In genomic region chr2:86430368-86430767, GRCh38 we compare ENCODE assay signal across 36 cellular contexts. TPM values are rescaled to one million over a fixed set of nuclear protein-coding genes. Genes with fewer than 3 reads are reported as not detected.
DNase-seq lines count a peak whose midpoint lies in the region; ATAC-seq, FAIRE-seq and TF ChIP-seq lines count a peak whose summit lies in the region.
"Had no signal": no experiment of that assay in that cellular context is flagged by ENCODE, and none has a peak within 500 bp of the region (broad histone marks: within the 10 kb centered on the region; RNA-seq: fewer than 3 reads in every experiment).

No MANE protein-coding gene starts in this region.

- 38% methylated on average over 1 of the region's 1 CpG for WGBS in HepG2 (ENCODE audit: low lambda C conversion rate)
- WGBS in right lobe of liver (ENCODE audit: insufficient coverage, low coverage, low lambda C conversion rate, missing lambda C conversion rate): 100% methylated on average over 1 of the region's 1 CpG
- 13% methylated on average over 1 of the region's 1 CpG for WGBS in K562 (ENCODE audit: insufficient coverage, low coverage, missing lambda C conversion rate)

- H3K27me3 ChIP-seq in HepG2 (ENCODE audit: control insufficient read depth in 1 of 2, insufficient read depth in 2 of 2, low read length in 2 of 2) (peaks cover 1 to 32% of the 10 kb centered on the region in 2 experiments; a peak in 3 of 5 replicates), right lobe of liver (no peaks in the 10 kb centered on the region), K562 (ENCODE audit: control insufficient read depth in 2 of 2, insufficient read depth in 2 of 2, low read length in 2 of 2) (no peaks in the 10 kb centered on the region)
- H3K27me3 ChIP-seq: BE2C; BLaER1; BLaER1 treated with 17β-estradiol and CSF1 and Interleukin-3, amounts not matched to agents 10 nM and 100 nM had no signal

- H3K9me3 ChIP-seq in HepG2 (ENCODE audit: low read length): no peaks in the 10 kb centered on the region
- H3K9me3 ChIP-seq in right lobe of liver: no peaks in the 10 kb centered on the region
- no peaks in the 10 kb centered on the region for H3K9me3 ChIP-seq in HEK293 (ENCODE audit: control insufficient read depth, insufficient read depth, low read depth, low read length)
- H3K9me3 ChIP-seq in K562 (replicated peaks; ENCODE audit: control insufficient read depth, insufficient read depth, low read depth, low read length): no peaks in the 10 kb centered on the region
- H3K9me3 ChIP-seq: BE2C, Caco-2 had no signal

- ATAC-seq in HepG2 (no peak), right lobe of liver (no peak), WTC11 (no peak), K562 (no peak), HG02840 (IDR thresholded peaks at IDR 0.05; ENCODE audit: low FRiP score, unreplicated experiment) (no peak), HG03139 (IDR thresholded peaks at IDR 0.05; ENCODE audit: unreplicated experiment) (no peak)
- ATAC-seq: A549; CD8-positive, alpha-beta T cell had no signal

- no peak for TF ChIP-seq POLR2A in HepG2 (IDR thresholded peaks at IDR 0.05; ENCODE audit: insufficient read depth in 1 of 2, low read depth in 2 of 2, low read length in 2 of 2)
- no peak for TF ChIP-seq POLR2A in right lobe of liver (IDR thresholded peaks at IDR 0.05)
- TF ChIP-seq POLR2A in K562 (conservative IDR thresholded peaks at IDR 0.05): no peak

- H3K36me3 Mint-ChIP-seq in WTC11: no peaks in the 10 kb centered on the region
- H3K36me3 Mint-ChIP-seq: CD14-positive monocyte; CD4-positive, alpha-beta memory T cell; CD4-positive, CD25-positive, alpha-beta regulatory T cell; CD8-positive, alpha-beta T cell had no signal

- H3K9me1 ChIP-seq in K562 (ENCODE audit: control insufficient read depth, insufficient read depth, low read length): no peaks in the 10 kb centered on the region

- intact Hi-C loops in HepG2 (cut with micrococcal nuclease; ENCODE audit: unreplicated experiment) (no loop called here), right lobe of liver (cut with DNase I) (no loop called here), K562 (cut with micrococcal nuclease) (no loop called here)

- H3K4me1 ChIP-seq in HepG2 (ENCODE audit: insufficient read depth, low read length): no peaks in the 10 kb centered on the region
- no peaks in the 10 kb centered on the region for H3K4me1 ChIP-seq in right lobe of liver
- H3K4me1 ChIP-seq in HEK293 (ENCODE audit: control insufficient read depth, insufficient read depth, low read length): no peaks in the 10 kb centered on the region
- H3K4me1 ChIP-seq in K562 (replicated peaks in 1 of 2; ENCODE audit: control insufficient read depth in 2 of 2, insufficient read depth in 2 of 2, low read length in 2 of 2): no peaks in the 10 kb centered on the region
- H3K4me1 ChIP-seq: A549, BE2C, BLaER1, Caco-2 had no signal

- peaks cover 18% of the 10 kb centered on the region for H3K9me3 Mint-ChIP-seq in WTC11
- H3K9me3 Mint-ChIP-seq: CD8-positive, alpha-beta memory T cell had no signal

- in situ Hi-C loops in HepG2 (cut with HindIII; ENCODE audit: extremely low pct_ligation_motif_present, low pct_unique_long_range_greater_than_20kb) (no loop called here), K562 (cut with MboI) (no loop called here)

- H3K27ac ChIP-seq in HepG2 (ENCODE audit: extremely low read length, insufficient read depth, low read length) (no peak overlapping the region), right lobe of liver (no peak overlapping the region), HEK293 (ENCODE audit: extremely low read depth, low read depth, low read length) (no peak overlapping the region), K562 (ENCODE audit: extremely low read depth, low read depth, low read length) (no peak overlapping the region)
- H3K27ac ChIP-seq: 22Rv1; A549; BLaER1; BLaER1 treated with 17β-estradiol and CSF1 and Interleukin-3, amounts not matched to agents 10 nM and 100 nM; C4-2B had no signal

- DNase-seq in HepG2 (ENCODE audit: low spot score): no peak
- no peak for DNase-seq in right lobe of liver
- no peak for DNase-seq in WTC11 (ENCODE audit: low spot score)
- DNase-seq in K562 (ENCODE audit: extremely low read depth in 1 of 4, low spot score in 3 of 4): no peak
- DNase-seq in GF-D8 (lab: John Stamatoyannopoulos, UW): no peak
- DNase-seq: 8988T; ACHN; AML-193; BE2C; C1 segment of cervical spinal cord; Caco-2; Calu3; CD4-positive, alpha-beta memory T cell; CD4-positive, alpha-beta T cell; CD4-positive, CD25-positive, alpha-beta regulatory T cell; CD8-positive, alpha-beta memory T cell; CD8-positive, alpha-beta T cell; COR-L47; DMS 273 treated with DMSO at 0.1 percent for 48 hours; DMS153; DMS53; DMS79; DMS79 treated with DMSO at 0.1 percent for 48 hours; DND-41; EL had no signal

- H3K79me2 ChIP-seq in HepG2 (ENCODE audit: insufficient read depth, low read length) (no peaks in the 10 kb centered on the region), K562 (ENCODE audit: control insufficient read depth, insufficient read depth, low read length) (no peaks in the 10 kb centered on the region)

- no peak overlapping the region for H3K27ac Mint-ChIP-seq in WTC11
- H3K27ac Mint-ChIP-seq: B cell; CD14-positive monocyte; CD4-positive, alpha-beta memory T cell; CD4-positive, alpha-beta T cell; CD4-positive, CD25-positive, alpha-beta regulatory T cell; CD8-positive, alpha-beta memory T cell; CD8-positive, alpha-beta T cell had no signal

- H3K4me2 ChIP-seq in HepG2 (ENCODE audit: low read depth, low read length): no peak overlapping the region
- H3K4me2 ChIP-seq in K562 (ENCODE audit: insufficient read depth, low read length): no peak overlapping the region
- H3K4me2 ChIP-seq: A549; BLaER1; BLaER1 treated with 17β-estradiol and CSF1 and Interleukin-3, amounts not matched to agents 10 nM and 100 nM had no signal

- H3K9ac ChIP-seq in HepG2 (ENCODE audit: insufficient read depth, low read depth, low read length) (no peak overlapping the region), K562 (ENCODE audit: insufficient read depth in 1 of 2, low read depth in 2 of 2, low read length in 2 of 2) (no peak overlapping the region)
- H3K9ac ChIP-seq: BLaER1; BLaER1 treated with 17β-estradiol and CSF1 and Interleukin-3, amounts not matched to agents 10 nM and 100 nM had no signal

- H3K4me1 Mint-ChIP-seq in WTC11: 0 out of 2 replicates have a peak, but pooled peaks cover 3% of the 10 kb centered on the region
- H3K4me1 Mint-ChIP-seq: B cell; CD4-positive, alpha-beta memory T cell; CD8-positive, alpha-beta memory T cell had no signal

- TF ChIP-seq CTCF in HepG2 (CRISPR knock-in tag; IDR thresholded peaks at IDR 0.05) (no peak), right lobe of liver (IDR thresholded peaks at IDR 0.05) (no peak), HEK293 (tag by site-specific recombination; IDR thresholded peaks at IDR 0.05) (no peak), WTC11 (IDR thresholded peaks at IDR 0.05) (no peak), K562 (IDR thresholded peaks at IDR 0.05 in 2 of 3, conservative IDR thresholded peaks at IDR 0.05 in 1 of 3; ENCODE audit: insufficient read depth in 2 of 3, low read depth in 1 of 3, low read length in 3 of 3) (no peak)

- peaks cover 27% of the 10 kb centered on the region for H3K27me3 Mint-ChIP-seq in WTC11 (ENCODE audit: low read depth)

- H3K4me3 ChIP-seq in HepG2 (replicated peaks in 1 of 3; ENCODE audit: insufficient read depth in 1 of 3, low read depth in 2 of 3, low read length in 3 of 3) (no peak overlapping the region), right lobe of liver (no peak overlapping the region), HEK293 (ENCODE audit: low read depth, low read length) (no peak overlapping the region), K562 (no peak overlapping the region)
- H3K4me3 ChIP-seq: A549; BLaER1; BLaER1 treated with 17β-estradiol and CSF1 and Interleukin-3, amounts not matched to agents 10 nM and 100 nM had no signal

- BruUV-seq in HepG2 (replicated peaks; lab: Mats Ljungman, UMichigan) (no TSS peak), K562 (replicated peaks; lab: Mats Ljungman, UMichigan) (no TSS peak)

- POLR2A ChIA-PET in HepG2 (lab: Yijun Ruan, JAX): no interaction called here
- POLR2A ChIA-PET in HEK293 (lab: Yijun Ruan, JAX): no interaction called here
- POLR2A ChIA-PET in WTC11 (lab: Charles Lee): no interaction called here
- POLR2A ChIA-PET in K562 (lab: Yijun Ruan, JAX): interaction anchor here (0.9 kb wide), 1 partner anchor 12 kb away, joined by 4 read pairs; no protein-coding TSS in a partner anchor

- no peak for FAIRE-seq in HepG2 (lab: Jason Lieb, UNC)
- FAIRE-seq in K562 (lab: Jason Lieb, UNC): no peak
- FAIRE-seq: A549, D721Med had no signal

- TF ChIP-seq EP300 in HepG2 (IDR thresholded peaks at IDR 0.05; ENCODE audit: low read depth in 2 of 2, low read length in 2 of 2) (no peak), HepG2 (CRISPR knock-in tag; IDR thresholded peaks at IDR 0.05; ENCODE audit: borderline replicate concordance) (no peak), K562 (IDR thresholded peaks at IDR 0.05; ENCODE audit: low read length) (no peak)

- CTCF ChIA-PET in HepG2 (lab: Yijun Ruan, JAX; ENCODE audit: low intra/inter-chr PET ratio, low total read pairs) (no interaction called here), HEK293 (lab: Yijun Ruan, JAX) (no interaction called here), WTC11 (lab: Charles Lee) (no interaction called here), K562 (lab: Yijun Ruan, JAX; ENCODE audit: low intra/inter-chr PET ratio) (no interaction called here)

- H3K4me3 Mint-ChIP-seq in WTC11: no peak overlapping the region
- H3K4me3 Mint-ChIP-seq: B cell; CD14-positive monocyte; CD4-positive, alpha-beta memory T cell; CD4-positive, alpha-beta T cell; CD4-positive, CD25-positive, alpha-beta regulatory T cell; CD8-positive, alpha-beta memory T cell; CD8-positive, alpha-beta T cell had no signal

- H4K20me1 ChIP-seq in HepG2 (ENCODE audit: insufficient read depth, low read length): no peaks in the 10 kb centered on the region
- H4K20me1 ChIP-seq in K562 (replicated peaks; ENCODE audit: control insufficient read depth, insufficient read depth, low read length): no peaks in the 10 kb centered on the region
- H4K20me1 ChIP-seq: BLaER1; BLaER1 treated with 17β-estradiol and CSF1 and Interleukin-3, amounts not matched to agents 10 nM and 100 nM had no signal

- H2AFZ ChIP-seq in HepG2 (ENCODE audit: low read length) (no peak overlapping the region), K562 (ENCODE audit: low read depth, low read length) (no peak overlapping the region)

- no peaks in the 10 kb centered on the region for H3K36me3 ChIP-seq in HepG2 (replicated peaks in 1 of 2; ENCODE audit: control insufficient read depth in 1 of 2, insufficient read depth in 2 of 2, low read length in 2 of 2)
- H3K36me3 ChIP-seq in right lobe of liver: no peaks in the 10 kb centered on the region
- no peaks in the 10 kb centered on the region for H3K36me3 ChIP-seq in HEK293 (ENCODE audit: control insufficient read depth in 2 of 2, insufficient read depth in 1 of 2, low read length in 2 of 2)
- H3K36me3 ChIP-seq in K562 (ENCODE audit: control insufficient read depth, insufficient read depth, low read length): no peaks in the 10 kb centered on the region
- H3K36me3 ChIP-seq: BE2C; BLaER1; BLaER1 treated with 17β-estradiol and CSF1 and Interleukin-3, amounts not matched to agents 10 nM and 100 nM had no signal

- TF ChIP-seq RAD21 in HepG2 (CRISPR knock-in tag; IDR thresholded peaks at IDR 0.05) (no peak), K562 (CRISPR knock-in tag; conservative IDR thresholded peaks at IDR 0.05 in 1 of 2, IDR thresholded peaks at IDR 0.05 in 1 of 2) (no peak)

RNA-seq across cellular contexts. Expression of gene KDM3A, which starts 10.8 kb away (rescaled TPM):
- total RNA-seq in HepG2 (2016; rRNA removed; fragmentation: Illumina TruSeq; extraction: Trizol): 21.0 and 30.8 TPM in 2 replicates
- 3.8 and 4.0 TPM in 2 replicates for total RNA-seq in HepG2 (2016; cell fraction: cytosol; rRNA removed; fragmentation: Illumina TruSeq; extraction: Trizol; ENCODE audit: low read depth)
- 20.2 and 32.7 TPM in 2 replicates for total RNA-seq in HepG2 (2016; cell fraction: insoluble cytoplasmic fraction; rRNA removed; fragmentation: Illumina TruSeq; extraction: Trizol)
- total RNA-seq in HepG2 (2016; cell fraction: membrane; rRNA removed; fragmentation: Illumina TruSeq; extraction: Trizol): 7.1 and 9.1 TPM in 2 replicates
- 52.1 and 52.6 TPM in 2 replicates for total RNA-seq in HepG2 (2016; cell fraction: nucleus; rRNA removed; fragmentation: Illumina TruSeq; extraction: Trizol)
- polyA plus RNA-seq in HepG2 (2011; rRNA removed): 53.9 and 70.2 TPM in 2 replicates
- polyA plus RNA-seq in HepG2 (2011; cell fraction: cytosol; rRNA removed): 29.9 and 38.1 TPM in 2 replicates
- 77.5 and 80.4 TPM in 2 replicates for polyA plus RNA-seq in HepG2 (2011; cell fraction: nucleus; rRNA removed)
- 46.4 and 59.6 TPM in 2 replicates for polyA plus RNA-seq in HepG2 (2012)
- 1.5 and 3.7 TPM in 2 replicates for polyA plus RNA-seq in HepG2 (2016; cell fraction: cytosol; fragmentation: Illumina TruSeq; extraction: Trizol; ENCODE audit: low read depth)
- 24.8 and 27.7 TPM in 2 replicates for polyA plus RNA-seq in HepG2 (2016; cell fraction: insoluble cytoplasmic fraction; fragmentation: Illumina TruSeq; extraction: Trizol; ENCODE audit: low read depth)
- 5.6 and 5.8 TPM in 2 replicates for polyA plus RNA-seq in HepG2 (2016; cell fraction: membrane; fragmentation: Illumina TruSeq; extraction: Trizol; ENCODE audit: low read depth)
- 38.9 TPM in 2 replicates for polyA plus RNA-seq in HepG2 (2016; cell fraction: nucleus; fragmentation: Illumina TruSeq; extraction: Trizol; ENCODE audit: insufficient read depth, low read depth)
- 42.3 and 101 TPM in 2 replicates for polyA minus RNA-seq in HepG2 (2011; rRNA and poly(A)+ RNA removed; ENCODE audit: low replicate concordance)
- 82.1 and 91.9 TPM in 2 replicates for polyA minus RNA-seq in HepG2 (2011; cell fraction: cytosol; rRNA and poly(A)+ RNA removed)
- 257 and 304 TPM in 2 replicates for polyA minus RNA-seq in HepG2 (2011; cell fraction: nucleus; rRNA and poly(A)+ RNA removed)
- 10 to 100 TPM in 5 of 6 experiments, 1 to 10 TPM in 1; 7.2 to 40.8 (median 13.6) TPM for total RNA-seq in right lobe of liver
- 34.2 to 46.2 TPM (median 45.4 TPM) in 3 replicates for total RNA-seq in WTC11 (2021)
- 103 and 245 TPM in 2 replicates for total RNA-seq in K562 (2011; cell fraction: chromatin; rRNA removed; ENCODE audit: low replicate concordance)
- total RNA-seq in K562 (2011; cell fraction: nucleolus; rRNA removed): 51.0 and 66.5 TPM in 2 replicates
- 131 and 168 TPM in 2 replicates for total RNA-seq in K562 (2011; cell fraction: nucleoplasm; rRNA removed)
- 20.5 and 23.2 TPM in 2 replicates for total RNA-seq in K562 (2014; rRNA removed)
- 24.8 and 28.7 TPM in 2 replicates for total RNA-seq in K562 (2014; rRNA removed; fragmentation: Illumina TruSeq; extraction: Trizol)
- total RNA-seq in K562 (2015; rRNA removed; fragmentation: Illumina TruSeq; extraction: Trizol): 21.7 and 24.5 TPM in 2 replicates
- total RNA-seq in K562 (2021): 36.9 and 37.9 TPM in 2 replicates
- 54.3 and 95.4 TPM in 2 replicates for polyA plus RNA-seq in K562 (2011; rRNA removed)
- 18.7 and 27.9 TPM in 2 replicates for polyA plus RNA-seq in K562 (2011; cell fraction: cytosol; rRNA removed)
- 94.1 and 101 TPM in 2 replicates for polyA plus RNA-seq in K562 (2011; cell fraction: nucleus; rRNA removed)
- 24.0 and 33.7 TPM in 2 replicates for polyA plus RNA-seq in K562 (2012)
- 23.5 and 26.7 TPM in 2 replicates for polyA plus RNA-seq in K562 (2014; fragmentation: Illumina TruSeq; extraction: Trizol)
- 10 to 100 TPM in 1 of 2 experiments, 1 to 10 TPM in 1; 7.5 to 11.7 TPM for polyA plus RNA-seq in K562 (2014; fragmentation: Nextera tagmentation; extraction: Ambion mirVana)
- 26.2 and 31.5 TPM in 2 replicates for polyA plus RNA-seq in K562 (2014; rRNA removed)
- polyA minus RNA-seq in K562 (2011; rRNA and poly(A)+ RNA removed): 122 and 168 TPM in 2 replicates
- 40.0 and 58.0 TPM in 2 replicates for polyA minus RNA-seq in K562 (2011; cell fraction: cytosol; rRNA and poly(A)+ RNA removed)
- polyA minus RNA-seq in K562 (2011; cell fraction: nucleus; rRNA and poly(A)+ RNA removed): 89.4 and 102 TPM in 2 replicates
